Comparison of ENCODE assay signal across 1 cellular context in genomic region chr2:44902178-44902577, GRCh38.
TF ChIP-seq lines count a peak whose summit lies in the region.

No MANE protein-coding gene starts in this region.

TF ChIP-seq in SK-N-SH treated with all-trans-retinoic acid at 6 μM for 48 hours, 23 proteins besides CTCF, POLR2A, EP300 and RAD21 (continued from another document):
- TF ChIP-seq POU6F1 (CRISPR knock-in tag; IDR thresholded peaks at IDR 0.05; ENCODE audit: borderline replicate concordance, low read depth) (no peak), RARB (CRISPR knock-in tag; IDR thresholded peaks at IDR 0.05) (no peak), PPARA (CRISPR knock-in tag; IDR thresholded peaks at IDR 0.05; ENCODE audit: borderline replicate concordance) (no peak), ZFP30 (CRISPR knock-in tag; IDR thresholded peaks at IDR 0.05) (no peak), BACH2 (CRISPR knock-in tag; IDR thresholded peaks at IDR 0.05; ENCODE audit: borderline replicate concordance) (no peak), ZNF8 (CRISPR knock-in tag; IDR thresholded peaks at IDR 0.05) (no peak), ZFP3 (CRISPR knock-in tag; IDR thresholded peaks at IDR 0.05) (no peak)
